19 cellular contexts compared by ENCODE assay signal in the genomic region with DNA sequence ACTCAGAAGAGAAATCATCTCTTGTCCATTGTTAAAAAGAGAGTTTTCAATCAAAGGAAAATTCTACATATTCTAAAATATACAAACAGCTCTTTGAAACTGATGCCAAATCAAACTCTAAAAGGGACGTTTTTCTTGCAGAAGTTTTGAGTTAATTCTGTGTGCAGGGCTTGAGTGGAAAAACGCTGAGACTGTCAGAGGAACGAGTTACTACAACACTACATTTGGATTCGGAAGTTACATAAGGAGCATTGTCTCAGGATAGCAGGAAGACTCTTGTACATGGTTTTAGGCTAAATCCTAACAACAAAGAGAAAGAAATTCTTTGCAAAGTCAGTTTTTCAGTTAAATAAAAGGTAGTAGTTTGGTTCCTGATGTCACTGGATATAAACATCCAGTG.
A peak's percentile ranks its signal among the peaks of the same experiment; 100 is the strongest.
DNase-seq lines count a peak whose midpoint lies in the region; ATAC-seq and TF ChIP-seq lines count a peak whose summit lies in the region.
"Had no signal": no experiment of that assay in that cellular context is flagged by ENCODE, and none has a peak within 500 bp of the region (broad histone marks: within the 10 kb centered on the region; RNA-seq: fewer than 3 reads in every experiment).

No MANE protein-coding gene starts in this region.

- peaks cover 5% of the 10 kb centered on the region for H3K27me3 Mint-ChIP-seq in glutamatergic neuron (ENCODE audit: unreplicated experiment)
- H3K27me3 Mint-ChIP-seq: memory B cell; stimulated activated naive B cell treated with anti-CD40 and anti-IgM and Interleukin-4, amounts not matched to agents 10 μg/mL and 1 μg/mL and 100 μg/mL, for 72 hours had no signal

- peak overlapping the region; percentile 30 for H2AFZ ChIP-seq in hepatocyte

- H3K9me3 Mint-ChIP-seq in glutamatergic neuron (ENCODE audit: unreplicated experiment): no peaks in the 10 kb centered on the region
- H3K9me3 Mint-ChIP-seq: activated B cell treated with CpG ODN at 0.5 μM for 24 hours; H9; memory B cell; stimulated activated naive B cell treated with anti-CD40 and anti-IgM and Interleukin-4, amounts not matched to agents 10 μg/mL and 1 μg/mL and 100 μg/mL, for 72 hours had no signal

- intact Hi-C loops in gastrocnemius medialis (cut with DNase I; ENCODE audit: low total_unique reads): no loop called here

- H3K4me2 ChIP-seq in hepatocyte: peak overlapping the region; percentile 63

- DNase-seq in EH (ENCODE audit: low read depth) (peak; percentile 18), brain microvascular endothelial cell (no peak), hepatocyte (ENCODE audit: low spot score) (no peak), gastrocnemius medialis (no peak), SHP77 (lab: John Stamatoyannopoulos, UW) (no peak), glutamatergic neuron (no peak), NCI-H2196 (lab: John Stamatoyannopoulos, UW; ENCODE audit: unreplicated experiment) (no peak)
- no peak for DNase-seq in activated T-cell treated with anti-CD3 and anti-CD28 coated beads, Interleukin-2, amount 50 U/mL, for 48 hours
- DNase-seq: activated B cell treated with CpG ODN at 0.5 μM for 24 hours; activated CD8-positive, alpha-beta memory T cell treated with anti-CD3 and anti-CD28 coated beads, Interleukin-2, amount 50 U/mL, for 4 hours; adrenal gland; H9; NCI-H2107; ovary; stimulated activated CD4-positive, alpha-beta T cell treated with anti-CD3 and anti-CD28 coated beads, Interleukin-4, amount 100 ng/mL, for 24 hours; stimulated activated naive B cell treated with anti-CD40 and anti-IgM and Interleukin-4, amounts not matched to agents 10 μg/mL and 1 μg/mL and 100 μg/mL, for 72 hours had no signal

- ATAC-seq in gastrocnemius medialis: peak; percentile 27 to 64
- ATAC-seq: stimulated activated naive B cell treated with anti-CD40 and anti-IgM and Interleukin-4, amounts not matched to agents 10 μg/mL and 1 μg/mL and 100 μg/mL, for 72 hours had no signal

- no peaks in the 10 kb centered on the region for H3K36me3 Mint-ChIP-seq in glutamatergic neuron (ENCODE audit: unreplicated experiment)
- H3K36me3 Mint-ChIP-seq: memory B cell; stimulated activated naive B cell treated with anti-CD40 and anti-IgM and Interleukin-4, amounts not matched to agents 10 μg/mL and 1 μg/mL and 100 μg/mL, for 72 hours had no signal

- H3K4me1 Mint-ChIP-seq in glutamatergic neuron (ENCODE audit: low read depth, unreplicated experiment): peaks cover 11% of the 10 kb centered on the region
- H3K4me1 Mint-ChIP-seq: memory B cell had no signal

- H3K36me3 ChIP-seq in brain microvascular endothelial cell (replicated peaks): no peaks in the 10 kb centered on the region
- no peaks in the 10 kb centered on the region for H3K36me3 ChIP-seq in hepatocyte (replicated peaks; ENCODE audit: insufficient read depth, low read depth)
- H3K36me3 ChIP-seq in gastrocnemius medialis: no peaks in the 10 kb centered on the region
- H3K36me3 ChIP-seq: adrenal gland, ovary had no signal

- 42% methylated on average over 4 of the region's 4 CpGs for WGBS in hepatocyte (ENCODE audit: low lambda C conversion rate, missing lambda C conversion rate)

- H3K27ac ChIP-seq in brain microvascular endothelial cell (peak overlapping the region; percentile 22), hepatocyte (peak overlapping the region; percentile 62), gastrocnemius medialis (peak overlapping the region in 2 of 4 donors; percentile 14 to 49)
- H3K27ac ChIP-seq: adrenal gland, C4-2B, SJCRH30 had no signal

- H3K27me3 ChIP-seq in brain microvascular endothelial cell (replicated peaks) (no peaks in the 10 kb centered on the region), hepatocyte (no peaks in the 10 kb centered on the region), gastrocnemius medialis (no peaks in the 10 kb centered on the region)
- H3K27me3 ChIP-seq: adrenal gland, ovary, SJCRH30 had no signal

- H3K4me3 ChIP-seq in brain microvascular endothelial cell (ENCODE audit: low read depth, low read length) (no peak overlapping the region), hepatocyte (no peak overlapping the region), gastrocnemius medialis (peak overlapping the region; percentile 36 to 48 (median 40))
- H3K4me3 ChIP-seq: adrenal gland, ovary, SJCRH30 had no signal

- H3K79me2 ChIP-seq in hepatocyte: no peaks in the 10 kb centered on the region

- TF ChIP-seq POLR2A in gastrocnemius medialis (IDR thresholded peaks at IDR 0.05): no peak

- no peak overlapping the region for H3K27ac Mint-ChIP-seq in glutamatergic neuron (ENCODE audit: unreplicated experiment)
- H3K27ac Mint-ChIP-seq: activated B cell treated with CpG ODN at 0.5 μM for 24 hours; H9; memory B cell; stimulated activated naive B cell treated with anti-CD40 and anti-IgM and Interleukin-4, amounts not matched to agents 10 μg/mL and 1 μg/mL and 100 μg/mL, for 72 hours had no signal

- no peaks in the 10 kb centered on the region for H4K20me1 ChIP-seq in hepatocyte (ENCODE audit: insufficient read depth, poor library complexity, severe bottlenecking)

- H3K4me1 ChIP-seq in hepatocyte (ENCODE audit: insufficient read depth): peaks cover 7% of the 10 kb centered on the region
- H3K4me1 ChIP-seq in gastrocnemius medialis: peaks cover 3 to 14% of the 10 kb centered on the region in 2 donors
- H3K4me1 ChIP-seq: adrenal gland had no signal

- in situ Hi-C loops in brain microvascular endothelial cell (cut with HindIII; ENCODE audit: low pct_ligation_motif_present, low sequenced_read_pairs): no loop called here
- in situ Hi-C loops in gastrocnemius medialis (cut with MboI; ENCODE audit: low sequenced_read_pairs in 4 of 4): no loop called here

- no peak overlapping the region for H3K4me3 Mint-ChIP-seq in glutamatergic neuron (ENCODE audit: unreplicated experiment)
- H3K4me3 Mint-ChIP-seq: activated B cell treated with CpG ODN at 0.5 μM for 24 hours; H9; memory B cell; stimulated activated naive B cell treated with anti-CD40 and anti-IgM and Interleukin-4, amounts not matched to agents 10 μg/mL and 1 μg/mL and 100 μg/mL, for 72 hours had no signal

- H3K9me2 ChIP-seq in hepatocyte (replicated peaks; ENCODE audit: insufficient read depth): no peaks in the 10 kb centered on the region

- H3K9me3 ChIP-seq in hepatocyte (ENCODE audit: low read depth): no peaks in the 10 kb centered on the region
- H3K9me3 ChIP-seq in gastrocnemius medialis: no peaks in the 10 kb centered on the region
- H3K9me3 ChIP-seq: adrenal gland, ovary, SJCRH30 had no signal

- no peak for TF ChIP-seq CTCF in brain microvascular endothelial cell (IDR thresholded peaks at IDR 0.05; ENCODE audit: low read depth, low read length, missing control alignments)
- no peak for TF ChIP-seq CTCF in hepatocyte (IDR thresholded peaks at IDR 0.05; ENCODE audit: poor library complexity)
- no peak for TF ChIP-seq CTCF in gastrocnemius medialis (IDR thresholded peaks at IDR 0.05 in 4 of 5, conservative IDR thresholded peaks at IDR 0.05 in 1 of 5)
- TF ChIP-seq CTCF in glutamatergic neuron (IDR thresholded peaks at IDR 0.05; ENCODE audit: partially characterized antibody, unreplicated experiment): no peak

Comparison
In these comparisons a context has a peak if more than half of its experiments do, and no peak if none do; other contexts are left out.
1. H3K4me3 ChIP-seq: peak in gastrocnemius medialis (4 of 4); none in brain microvascular endothelial cell (single experiment) and hepatocyte (single experiment).